17 cellular contexts compared by ENCODE assay signal in the genomic region with DNA sequence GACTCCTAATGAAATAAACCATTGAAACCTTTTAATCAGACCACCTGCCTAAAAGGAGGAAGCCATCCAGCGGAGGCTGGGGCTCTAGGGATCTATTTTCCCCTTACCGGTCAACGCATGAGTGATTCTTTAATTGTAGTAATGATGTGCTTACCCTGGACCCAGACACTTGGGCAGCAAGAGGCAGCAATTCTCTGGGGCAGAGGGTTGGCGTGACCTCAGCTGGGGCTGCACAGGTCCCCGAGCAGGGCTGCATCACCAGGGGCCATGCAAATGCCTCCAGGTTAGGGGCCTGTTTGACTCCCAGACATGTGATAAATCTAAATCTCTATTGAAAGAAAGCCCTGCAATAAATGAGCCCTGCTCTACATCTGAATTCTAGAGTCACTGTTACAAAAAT.
DNase-seq lines count a peak whose midpoint lies in the region; ATAC-seq, FAIRE-seq and TF ChIP-seq lines count a peak whose summit lies in the region.
"Had no signal": no experiment of that assay in that cellular context is flagged by ENCODE, and none has a peak within 500 bp of the region (broad histone marks: within the 10 kb centered on the region; RNA-seq: fewer than 3 reads in every experiment).

No MANE protein-coding gene starts in this region.

- H3K4me3 Mint-ChIP-seq in H9 (no peak overlapping the region), glutamatergic neuron (ENCODE audit: unreplicated experiment) (no peak overlapping the region)
- H3K4me3 Mint-ChIP-seq: CD8-positive, alpha-beta memory T cell had no signal

- H3K4me1 ChIP-seq in H9 (ENCODE audit: insufficient read depth, low read length): no peaks in the 10 kb centered on the region
- no peaks in the 10 kb centered on the region for H3K4me1 ChIP-seq in vagina
- no peaks in the 10 kb centered on the region for H3K4me1 ChIP-seq in adrenal gland (replicated peaks in 1 of 2)
- H3K4me1 ChIP-seq: A549, BE2C, Caco-2 had no signal

- peaks cover 24 to 29% of the 10 kb centered on the region in 2 experiments for H3K4me1 Mint-ChIP-seq in H9
- no peaks in the 10 kb centered on the region for H3K4me1 Mint-ChIP-seq in glutamatergic neuron (ENCODE audit: low read depth, unreplicated experiment)
- H3K4me1 Mint-ChIP-seq: CD8-positive, alpha-beta memory T cell had no signal

- intact Hi-C loops in vagina (cut with DNase I): no loop called here
- intact Hi-C loops in left colon (cut with DNase I, micrococcal nuclease): no loop called here
- intact Hi-C loops in adrenal gland (cut with DNase I): no loop called here

- H4K5ac ChIP-seq in H9 (ENCODE audit: insufficient read length, low read depth, low read length): no peak overlapping the region

- no peak overlapping the region for H3K18ac ChIP-seq in H9 (ENCODE audit: insufficient read length, low read depth, low read length)

- no peak overlapping the region for H2BK120ac ChIP-seq in H9 (ENCODE audit: low read depth, low read length, poor library complexity, severe bottlenecking)

- H3K14ac ChIP-seq in H9 (ENCODE audit: insufficient read depth, low read length): no peak overlapping the region

- FAIRE-seq in H54 (lab: Jason Lieb, UNC): no peak
- FAIRE-seq: A549, GM12892, H1, K562 had no signal

- H2BK12ac ChIP-seq in H9 (ENCODE audit: insufficient read length, low read depth, low read length): no peak overlapping the region

- H3K27ac Mint-ChIP-seq in H9: no peak overlapping the region
- no peak overlapping the region for H3K27ac Mint-ChIP-seq in glutamatergic neuron (ENCODE audit: unreplicated experiment)

- no peak overlapping the region for H3K4me2 ChIP-seq in H9 (ENCODE audit: insufficient read depth, insufficient read length, low read length)
- H3K4me2 ChIP-seq: A549 had no signal

- H3K36me3 Mint-ChIP-seq in H9 (ENCODE audit: insufficient read depth in 1 of 3, low read depth in 3 of 3) (peaks cover 4 to 10% (median 6%) of the 10 kb centered on the region in 3 experiments; a peak in 3 of 7 replicates), glutamatergic neuron (ENCODE audit: unreplicated experiment) (no peaks in the 10 kb centered on the region)
- H3K36me3 Mint-ChIP-seq: CD8-positive, alpha-beta memory T cell had no signal

- H3K23ac ChIP-seq in H9 (ENCODE audit: insufficient read length, low read depth, low read length): no peak overlapping the region

- H2AK5ac ChIP-seq in H9 (ENCODE audit: insufficient read length, low read length): no peak overlapping the region

- DNase-seq in D341Med (ENCODE audit: low spot score): peak; percentile 12
- peak; percentile 5 for DNase-seq in H9
- peak; percentile 38 for DNase-seq in glutamatergic neuron
- DNase-seq in vagina (ENCODE audit: extremely low spot score in 2 of 2): peak; percentile 16 to 64
- DNase-seq in left colon: no peak
- no peak for DNase-seq in adrenal gland
- DNase-seq in H54 (ENCODE audit: insufficient read length, low spot score): no peak
- DNase-seq: BE2C; Caco-2; CD8-positive, alpha-beta memory T cell; DMS 273 treated with DMSO at 0.1 percent for 48 hours; DND-41; GDM1 had no signal

- no peak overlapping the region for H4K91ac ChIP-seq in H9 (ENCODE audit: insufficient read length, low read depth, low read length)

- H3T11ph ChIP-seq in H9 (ENCODE audit: low read length): no peak overlapping the region

- TF ChIP-seq CTCF in H9 (conservative IDR thresholded peaks at IDR 0.05): no peak
- no peak for TF ChIP-seq CTCF in glutamatergic neuron (IDR thresholded peaks at IDR 0.05; ENCODE audit: partially characterized antibody, unreplicated experiment)
- no peak for TF ChIP-seq CTCF in vagina (IDR thresholded peaks at IDR 0.05)
- no peak for TF ChIP-seq CTCF in adrenal gland (IDR thresholded peaks at IDR 0.05)

- H3K79me2 ChIP-seq in H9 (ENCODE audit: insufficient read depth, low read length): no peaks in the 10 kb centered on the region

- no peak overlapping the region for H2BK20ac ChIP-seq in H9 (ENCODE audit: low read depth, low read length, poor library complexity, severe bottlenecking)

- H3K23me2 ChIP-seq in H9 (ENCODE audit: insufficient read length, low read depth, low read length, poor library complexity, severe bottlenecking): no peaks in the 10 kb centered on the region

- no peak overlapping the region for H3K9ac ChIP-seq in H9 (ENCODE audit: extremely low read depth, insufficient read length, low read length)

- no peaks in the 10 kb centered on the region for H4K20me1 ChIP-seq in H9 (ENCODE audit: control insufficient read depth, insufficient read depth, insufficient read length)

- H3K36me3 ChIP-seq in vagina (no peaks in the 10 kb centered on the region), adrenal gland (replicated peaks in 1 of 2) (no peaks in the 10 kb centered on the region)
- H3K36me3 ChIP-seq: BE2C had no signal

- H3K27me3 ChIP-seq in H9 (ENCODE audit: insufficient read depth, low read length): no peaks in the 10 kb centered on the region
- no peaks in the 10 kb centered on the region for H3K27me3 ChIP-seq in vagina
- no peaks in the 10 kb centered on the region for H3K27me3 ChIP-seq in adrenal gland
- H3K27me3 ChIP-seq: BE2C had no signal

- H3K4ac ChIP-seq in H9 (ENCODE audit: low read depth, low read length): no peak overlapping the region

- H3K79me1 ChIP-seq in H9 (ENCODE audit: insufficient read depth, low read depth, low read length, poor library complexity, severe bottlenecking): no peaks in the 10 kb centered on the region

- no peak overlapping the region for H2BK15ac ChIP-seq in H9 (ENCODE audit: low read depth, low read length)

- no peak overlapping the region for H2AFZ ChIP-seq in H9 (ENCODE audit: low read length)

- H3K27ac ChIP-seq in H9 (ENCODE audit: insufficient read length, low read depth, low read length): no peak overlapping the region
- H3K27ac ChIP-seq in vagina: no peak overlapping the region
- H3K27ac ChIP-seq in adrenal gland: no peak overlapping the region
- H3K27ac ChIP-seq: A549 had no signal

- no peak overlapping the region for H3K56ac ChIP-seq in H9 (ENCODE audit: insufficient read length, low read depth, low read length)

- H3K27me3 Mint-ChIP-seq in H9 (ENCODE audit: low read depth) (peaks cover 7% of the 10 kb centered on the region), glutamatergic neuron (ENCODE audit: unreplicated experiment) (peaks cover 3% of the 10 kb centered on the region)

- WGBS in H9 (ENCODE audit: extremely low coverage, insufficient read length, low lambda C conversion rate): no CpG with 5 or more reads among the region's 5 CpGs
- whole genome bisulfite sequencing in adrenal gland, 4 donors: 84 to 100% (median 89%) methylated on average over 3 to 5 of the region's 5 CpGs

- no peaks in the 10 kb centered on the region for H3K9me3 ChIP-seq in H9 (ENCODE audit: control insufficient read depth, low read depth, low read length)
- no peaks in the 10 kb centered on the region for H3K9me3 ChIP-seq in vagina
- no peaks in the 10 kb centered on the region for H3K9me3 ChIP-seq in adrenal gland (replicated peaks in 1 of 3)
- H3K9me3 ChIP-seq: BE2C, Caco-2 had no signal

- H4K8ac ChIP-seq in H9 (replicated peaks; ENCODE audit: insufficient read length, low read depth, low read length): no peak overlapping the region

- no peak for ATAC-seq in left colon
- ATAC-seq: A549, K562 had no signal

- no peak overlapping the region for H2BK5ac ChIP-seq in H9 (ENCODE audit: insufficient read length, low read length)

- TF ChIP-seq POLR2A in vagina (IDR thresholded peaks at IDR 0.05) (no peak), adrenal gland (IDR thresholded peaks at IDR 0.05) (no peak), H54 (IDR thresholded peaks at IDR 0.05; ENCODE audit: low read depth, low read length) (no peak)

- H3K9me3 Mint-ChIP-seq in H9 (peaks cover 3 to 8% of the 10 kb centered on the region in 2 experiments; a peak in 3 of 5 replicates), glutamatergic neuron (ENCODE audit: unreplicated experiment) (peaks cover 1% of the 10 kb centered on the region)

- H3K4me3 ChIP-seq in vagina: no peak overlapping the region
- no peak overlapping the region for H3K4me3 ChIP-seq in adrenal gland
- H3K4me3 ChIP-seq: A549, K562 had no signal

Comparison
In these comparisons a context has a peak if more than half of its experiments do, and no peak if none do; other contexts are left out.
1. DNase-seq: peak in D341Med (single experiment), H9 (single experiment), glutamatergic neuron (single experiment) and vagina (2 of 2); none in left colon (0 of 2), adrenal gland (0 of 7) and H54 (single experiment).